ENCODE assay signal across 27 cellular contexts in genomic region chr2:207720517-207721187, GRCh38. TPM values are rescaled to one million over a fixed set of nuclear protein-coding genes. Genes with fewer than 3 reads are reported as not detected.
DNase-seq lines count a peak whose midpoint lies in the region; ATAC-seq, FAIRE-seq and TF ChIP-seq lines count a peak whose summit lies in the region.
"Had no signal": no experiment of that assay in that cellular context is flagged by ENCODE, and none has a peak within 500 bp of the region (broad histone marks: within the 10 kb centered on the region; RNA-seq: fewer than 3 reads in every experiment).

No MANE protein-coding gene starts in this region.

- H3K9me3 ChIP-seq in HepG2 (ENCODE audit: low read length), result no peaks in the 10 kb centered on the region
- no peaks in the 10 kb centered on the region for H3K9me3 ChIP-seq in right lobe of liver
- no peaks in the 10 kb centered on the region for H3K9me3 ChIP-seq in GM12878 (replicated peaks; ENCODE audit: control insufficient read depth, insufficient read depth, low read length)
- H3K9me3 ChIP-seq in lower lobe of right lung, result no peaks in the 10 kb centered on the region
- H3K9me3 ChIP-seq: esophagus squamous epithelium, gastroesophageal sphincter, uterus had no signal

- SMC1A ChIA-PET in GM12878 (lab: Charles Lee; ENCODE audit: uncharacterized antibody, unreplicated experiment), result interaction anchor here (1.4 to 2.6 kb wide), 3 partner anchors 9 to 344 kb away, joined by 3 to 15 read pairs (median 4); partner anchors contain the start of gene CCNYL1

- TF ChIP-seq CTCF in HepG2 (CRISPR knock-in tag; IDR thresholded peaks at IDR 0.05) (no peak), right lobe of liver (IDR thresholded peaks at IDR 0.05) (no peak), GM12878 (IDR thresholded peaks at IDR 0.05 in 2 of 3, conservative IDR thresholded peaks at IDR 0.05 in 1 of 3; ENCODE audit: control insufficient read depth in 2 of 3, extremely low read depth in 1 of 3, insufficient read depth in 1 of 3, low read depth in 3 of 3, low read length in 3 of 3) (no peak), lower lobe of right lung (IDR thresholded peaks at IDR 0.05) (no peak), GM10248 (IDR thresholded peaks at IDR 0.05; ENCODE audit: control extremely low read depth, extremely low read depth, low read depth, missing control alignments) (no peak)

- no peak for TF ChIP-seq EP300 in HepG2 (IDR thresholded peaks at IDR 0.05; ENCODE audit: low read depth in 2 of 2, low read length in 2 of 2)
- TF ChIP-seq EP300 in HepG2 (CRISPR knock-in tag; IDR thresholded peaks at IDR 0.05; ENCODE audit: borderline replicate concordance), result no peak
- no peak for TF ChIP-seq EP300 in GM12878 (IDR thresholded peaks at IDR 0.05; ENCODE audit: borderline replicate concordance in 1 of 2, control insufficient read depth in 1 of 2, low read depth in 2 of 2, low read length in 2 of 2)

- intact Hi-C loops in HepG2 (cut with micrococcal nuclease; ENCODE audit: unreplicated experiment), result no loop called here
- intact Hi-C loops in right lobe of liver (cut with DNase I), result no loop called here
- intact Hi-C loops in GM12878 (cut with micrococcal nuclease; ENCODE audit: unreplicated experiment), result loop anchor here (5.0 kb wide), 2 partner anchors 53 to 93 kb away; partner anchors contain the start of gene METTL21A
- intact Hi-C loops in lower lobe of right lung (cut with DNase I), result no loop called here

- TF ChIP-seq POLR2A in HepG2 (IDR thresholded peaks at IDR 0.05; ENCODE audit: insufficient read depth in 1 of 2, low read depth in 2 of 2, low read length in 2 of 2) (no peak), right lobe of liver (IDR thresholded peaks at IDR 0.05) (no peak), GM12878 (IDR thresholded peaks at IDR 0.05; ENCODE audit: low read depth, low read length) (no peak)

- H3K4me2 ChIP-seq in HepG2 (ENCODE audit: low read depth, low read length) (no peak overlapping the region), GM12878 (ENCODE audit: control insufficient read depth, insufficient read depth) (no peak overlapping the region)

- TF ChIP-seq RAD21 in HepG2 (CRISPR knock-in tag; IDR thresholded peaks at IDR 0.05) (no peak), GM12878 (IDR thresholded peaks at IDR 0.05; ENCODE audit: insufficient read depth, low read depth, low read length) (no peak)

- H3K4me1 ChIP-seq in HepG2 (ENCODE audit: insufficient read depth, low read length), result peaks cover 30% of the 10 kb centered on the region
- peaks cover 0 to 6% (median under 1%) of the 10 kb centered on the region in 4 donors for H3K4me1 ChIP-seq in right lobe of liver
- peaks cover 3% of the 10 kb centered on the region; the same call in 1 of the 2 replicates for H3K4me1 ChIP-seq in GM12878 (ENCODE audit: control insufficient read depth, insufficient read depth, low read length)
- H3K4me1 ChIP-seq in lower lobe of right lung, result peaks cover 4% of the 10 kb centered on the region
- H3K4me1 ChIP-seq: uterus had no signal

- no peak overlapping the region for H3K4me3 ChIP-seq in HepG2 (replicated peaks in 1 of 3; ENCODE audit: insufficient read depth in 1 of 3, low read depth in 2 of 3, low read length in 3 of 3)
- H3K4me3 ChIP-seq in right lobe of liver, result no peak overlapping the region
- H3K4me3 ChIP-seq in GM12878, result no peak overlapping the region
- H3K4me3 ChIP-seq in lower lobe of right lung, result no peak overlapping the region
- H3K4me3 ChIP-seq: coronary artery, esophagus squamous epithelium, gastroesophageal sphincter, uterus had no signal

- in situ Hi-C loops in HepG2 (cut with HindIII; ENCODE audit: extremely low pct_ligation_motif_present, low pct_unique_long_range_greater_than_20kb) (loop anchor here (10.0 to 25.0 kb wide), 2 partner anchors 186 to 542 kb away; partner anchors contain the start of genes IDH1 and PIKFYVE), GM12878 (cut with MboI) (no loop called here)

- H3K27ac ChIP-seq in HepG2 (ENCODE audit: extremely low read length, insufficient read depth, low read length), result no peak overlapping the region
- H3K27ac ChIP-seq in right lobe of liver, result no peak overlapping the region
- H3K27ac ChIP-seq in GM12878 (ENCODE audit: control insufficient read depth, insufficient read depth), result no peak overlapping the region
- H3K27ac ChIP-seq in lower lobe of right lung, result no peak overlapping the region
- H3K27ac ChIP-seq: C4-2B, coronary artery, gastroesophageal sphincter, uterus, WERI-Rb-1 had no signal

- FAIRE-seq in HepG2 (lab: Jason Lieb, UNC), result no peak
- FAIRE-seq in GM12878 (lab: Jason Lieb, UNC), result peak; percentile 38
- FAIRE-seq: bronchial epithelial cell, small intestine had no signal

- POLR2A ChIA-PET in HepG2 (lab: Yijun Ruan, JAX) (interaction anchor here (0.7 to 3.9 kb wide), 3 partner anchors 9 to 314 kb away, joined by 3 to 32 read pairs (median 4); partner anchors contain the start of gene CCNYL1), GM12878 (lab: Charles Lee) (interaction anchor here (0.8 to 8.6 kb wide), 5 partner anchors 8 to 96 kb away, joined by 3 to 84 read pairs (median 4); partner anchors contain the start of genes CCNYL1 and METTL21A), GM10248 (lab: Yijun Ruan, JAX) (interaction anchor here (0.7 to 1.6 kb wide), 2 partner anchors 9 to 390 kb away, joined by 8 to 10 read pairs; partner anchors contain the start of gene CCNYL1)

- RAD21 ChIA-PET in GM12878 (lab: Charles Lee; ENCODE audit: unreplicated experiment), result interaction anchor here (0.8 to 3.7 kb wide), 4 partner anchors 9 to 127 kb away, joined by 3 to 31 read pairs (median 18); partner anchors contain the start of genes CCNYL1 and METTL21A

- ATAC-seq in HepG2 (peak; percentile 50), right lobe of liver (no peak), GM12878 (peak; percentile 4; the same call in 2 of the 3 replicates), lower lobe of right lung (peak; percentile 59 to 64), GM19035 (IDR thresholded peaks at IDR 0.05; ENCODE audit: unreplicated experiment) (no peak)
- ATAC-seq: gastroesophageal sphincter had no signal

- H3K79me2 ChIP-seq in HepG2 (ENCODE audit: insufficient read depth, low read length), result peaks cover 46% of the 10 kb centered on the region
- peaks cover 1% of the 10 kb centered on the region for H3K79me2 ChIP-seq in GM12878 (ENCODE audit: control insufficient read depth, insufficient read depth, low read length)

- WGBS in HepG2 (ENCODE audit: low lambda C conversion rate), result 86% methylated on average over 6 of the region's 6 CpGs
- WGBS in right lobe of liver (ENCODE audit: insufficient coverage, low coverage, low lambda C conversion rate, missing lambda C conversion rate), result 76% methylated on average over 6 of the region's 6 CpGs
- WGBS in GM12878 (ENCODE audit: insufficient coverage, insufficient replicate concordance, low lambda C conversion rate, missing lambda C conversion rate), result 84% methylated on average over 6 of the region's 6 CpGs

- H3K9ac ChIP-seq in HepG2 (ENCODE audit: insufficient read depth, low read depth, low read length) (no peak overlapping the region), GM12878 (ENCODE audit: control insufficient read depth, insufficient read depth, low read length) (no peak overlapping the region)

- CTCF ChIA-PET in HepG2 (lab: Yijun Ruan, JAX; ENCODE audit: low intra/inter-chr PET ratio, low total read pairs) (no interaction called here), GM12878 (lab: Yijun Ruan, JAX) (interaction anchor here (1.3 to 4.2 kb wide), 5 partner anchors 10 to 320 kb away, joined by 3 to 22 read pairs (median 12); partner anchors contain the start of gene CCNYL1), GM10248 (lab: Yijun Ruan, JAX) (interaction anchor here (0.8 to 1.6 kb wide), 4 partner anchors 9 to 320 kb away, joined by 3 to 5 read pairs (median 4); partner anchors contain the start of gene CCNYL1)

- H3K36me3 ChIP-seq in HepG2 (replicated peaks in 1 of 2; ENCODE audit: control insufficient read depth in 1 of 2, insufficient read depth in 2 of 2, low read length in 2 of 2), result peaks cover 1 to 4% of the 10 kb centered on the region in 2 experiments; a peak in 3 of 5 replicates
- H3K36me3 ChIP-seq in right lobe of liver, result no peaks in the 10 kb centered on the region
- no peaks in the 10 kb centered on the region; a peak in 1 of 4 replicates for H3K36me3 ChIP-seq in GM12878 (ENCODE audit: control insufficient read depth in 2 of 2, insufficient read depth in 2 of 2, low read length in 1 of 2)
- H3K36me3 ChIP-seq in lower lobe of right lung, result peaks cover 8% of the 10 kb centered on the region
- H3K36me3 ChIP-seq: esophagus squamous epithelium, gastroesophageal sphincter, uterus, WERI-Rb-1 had no signal

- H2AFZ ChIP-seq in HepG2 (ENCODE audit: low read length), result no peak overlapping the region
- no peak overlapping the region for H2AFZ ChIP-seq in GM12878 (ENCODE audit: control insufficient read depth, low read depth, low read length)

- H3K27me3 ChIP-seq in HepG2 (ENCODE audit: control insufficient read depth in 1 of 2, insufficient read depth in 2 of 2, low read length in 2 of 2), result no peaks in the 10 kb centered on the region
- no peaks in the 10 kb centered on the region for H3K27me3 ChIP-seq in right lobe of liver
- H3K27me3 ChIP-seq in GM12878 (replicated peaks in 1 of 2; ENCODE audit: control insufficient read depth in 2 of 2, insufficient read depth in 2 of 2, low read length in 1 of 2), result no peaks in the 10 kb centered on the region
- no peaks in the 10 kb centered on the region for H3K27me3 ChIP-seq in lower lobe of right lung (ENCODE audit: low read depth)
- H3K27me3 ChIP-seq: esophagus squamous epithelium, gastroesophageal sphincter, uterus had no signal

- no peaks in the 10 kb centered on the region for H4K20me1 ChIP-seq in HepG2 (ENCODE audit: insufficient read depth, low read length)
- no peaks in the 10 kb centered on the region for H4K20me1 ChIP-seq in GM12878 (ENCODE audit: control insufficient read depth, insufficient read depth)

- BruUV-seq in HepG2 (replicated peaks; lab: Mats Ljungman, UMichigan) (no TSS peak), GM12878 (replicated peaks; lab: Mats Ljungman, UMichigan) (no TSS peak)

- DNase-seq in HepG2 (ENCODE audit: low spot score) (no peak), right lobe of liver (no peak), GM12878 (ENCODE audit: low read depth, low spot score) (no peak), lower lobe of right lung (no peak), GM10248 (ENCODE audit: extremely low spot score) (no peak), NAMALWA (ENCODE audit: low spot score) (no peak), NCI-H2171 treated with DMSO at 0.1 percent for 48 hours (lab: John Stamatoyannopoulos, UW) (no peak)
- DNase-seq: activated CD4-positive, alpha-beta T cell treated with anti-CD3 and anti-CD28 coated beads, Interleukin-2, amount 50 U/mL, for 1 hour; activated naive CD4-positive, alpha-beta T cell treated with anti-CD3 and anti-CD28 coated beads for 36 hours; amygdala; endodermal cell; esophagus squamous epithelium; HCEC 1CT; hippocampal formation; NCI-H2081 treated with DMSO at 0.1 percent for 48 hours; NCI-H510A; small intestine; stimulated activated CD4-positive, alpha-beta T cell treated with anti-CD3 and anti-CD28 coated beads, Interleukin-1b, Interleukin-23, amount 100 ng/mL, for 48 hours; substantia nigra; T-helper 9 cell; uterus; WERI-Rb-1 had no signal

RNA-seq across cellular contexts. Expression of gene CCNYL1, which starts 9.2 kb away (rescaled TPM):
- total RNA-seq in HepG2 (2016; rRNA removed; fragmentation: Illumina TruSeq; extraction: Trizol) (12.5 and 20.2 TPM in 2 replicates), right lobe of liver (10 to 100 TPM in 2 of 6 experiments, 1 to 10 TPM in 4; 7.1 to 11.9 (median 9.4) TPM), GM12878 (2014; rRNA removed) (3.6 and 4.0 TPM in 2 replicates), GM12878 (2014; rRNA removed; fragmentation: Illumina TruSeq; extraction: Trizol) (5.9 and 6.4 TPM in 2 replicates), GM12878 (2021) (6.8 and 8.0 TPM in 2 replicates), lower lobe of right lung (25.6 TPM)
- 27.0 and 29.5 TPM in 2 replicates for total RNA-seq in HepG2 (2016; cell fraction: cytosol; rRNA removed; fragmentation: Illumina TruSeq; extraction: Trizol; ENCODE audit: low read depth)
- 10.0 and 17.8 TPM in 2 replicates for total RNA-seq in HepG2 (2016; cell fraction: insoluble cytoplasmic fraction; rRNA removed; fragmentation: Illumina TruSeq; extraction: Trizol)
- 33.7 and 38.3 TPM in 2 replicates for total RNA-seq in HepG2 (2016; cell fraction: membrane; rRNA removed; fragmentation: Illumina TruSeq; extraction: Trizol)
- total RNA-seq in HepG2 (2016; cell fraction: nucleus; rRNA removed; fragmentation: Illumina TruSeq; extraction: Trizol), result 16.4 and 19.2 TPM in 2 replicates
- polyA plus RNA-seq in HepG2 (2011; rRNA removed) (13.8 and 16.2 TPM in 2 replicates), GM12878 (2011; rRNA removed) (12.3 and 17.8 TPM in 2 replicates), GM12878 (2014; fragmentation: Illumina TruSeq; extraction: Trizol) (9.5 and 13.9 TPM in 2 replicates), GM12878 (2014; fragmentation: Nextera tagmentation; extraction: Ambion mirVana) (1 to 10 TPM; 2.4 to 3.7 TPM), GM12878 (2014; rRNA removed) (6.4 and 7.4 TPM in 2 replicates), GM12878 (2016; fragmentation: Nextera tagmentation; extraction: Ambion mirVana) (1 to 10 TPM; 1.8 to 5.9 TPM)
- polyA plus RNA-seq in HepG2 (2011; cell fraction: cytosol; rRNA removed), result 6.9 and 11.0 TPM in 2 replicates
- polyA plus RNA-seq in HepG2 (2011; cell fraction: nucleus; rRNA removed), result 9.8 and 10.3 TPM in 2 replicates
- polyA plus RNA-seq in HepG2 (2012), result 17.2 and 21.4 TPM in 2 replicates
- polyA plus RNA-seq in HepG2 (2016; cell fraction: cytosol; fragmentation: Illumina TruSeq; extraction: Trizol; ENCODE audit: low read depth), result 43.2 and 48.7 TPM in 2 replicates
- 35.4 and 41.7 TPM in 2 replicates for polyA plus RNA-seq in HepG2 (2016; cell fraction: insoluble cytoplasmic fraction; fragmentation: Illumina TruSeq; extraction: Trizol; ENCODE audit: low read depth)
- 77.8 and 84.1 TPM in 2 replicates for polyA plus RNA-seq in HepG2 (2016; cell fraction: membrane; fragmentation: Illumina TruSeq; extraction: Trizol; ENCODE audit: low read depth)
- 34.4 and 39.4 TPM in 2 replicates for polyA plus RNA-seq in HepG2 (2016; cell fraction: nucleus; fragmentation: Illumina TruSeq; extraction: Trizol; ENCODE audit: insufficient read depth, low read depth)
- 3.2 and 9.0 TPM in 2 replicates for polyA minus RNA-seq in HepG2 (2011; rRNA and poly(A)+ RNA removed; ENCODE audit: low replicate concordance)
- polyA minus RNA-seq in HepG2 (2011; cell fraction: cytosol; rRNA and poly(A)+ RNA removed), result 16.2 and 19.4 TPM in 2 replicates
- 19.1 and 23.7 TPM in 2 replicates for polyA minus RNA-seq in HepG2 (2011; cell fraction: nucleus; rRNA and poly(A)+ RNA removed)
- 8.3 and 11.0 TPM in 2 replicates for total RNA-seq in GM12878 (2013; cell fraction: nucleolus; rRNA removed)
- polyA plus RNA-seq in GM12878 (2011; ENCODE audit: low read depth), result 2.3 TPM
- 6.0 and 6.8 TPM in 2 replicates for polyA plus RNA-seq in GM12878 (2011; cell fraction: cytosol; rRNA removed)
- 6.1 and 8.9 TPM in 2 replicates for polyA plus RNA-seq in GM12878 (2011; cell fraction: nucleus; rRNA removed)
- polyA plus RNA-seq in GM12878 (2012), result 3.7 and 3.8 TPM in 2 replicates
- polyA minus RNA-seq in GM12878 (2011; rRNA and poly(A)+ RNA removed), result 6.8 and 7.6 TPM in 2 replicates
- 2.7 and 7.5 TPM in 2 replicates for polyA minus RNA-seq in GM12878 (2011; cell fraction: cytosol; rRNA and poly(A)+ RNA removed)
- 5.7 and 9.5 TPM in 2 replicates for polyA minus RNA-seq in GM12878 (2011; cell fraction: nucleus; rRNA and poly(A)+ RNA removed)

RNA-seq across cellular contexts. Expression of gene FZD5, which starts 49.1 kb away (rescaled TPM):
- total RNA-seq in HepG2 (2016; rRNA removed; fragmentation: Illumina TruSeq; extraction: Trizol), result 28.9 and 34.3 TPM in 2 replicates
- total RNA-seq in HepG2 (2016; cell fraction: cytosol; rRNA removed; fragmentation: Illumina TruSeq; extraction: Trizol; ENCODE audit: low read depth), result 3.1 and 4.0 TPM in 2 replicates
- total RNA-seq in HepG2 (2016; cell fraction: insoluble cytoplasmic fraction; rRNA removed; fragmentation: Illumina TruSeq; extraction: Trizol), result 27.1 and 33.9 TPM in 2 replicates
- total RNA-seq in HepG2 (2016; cell fraction: membrane; rRNA removed; fragmentation: Illumina TruSeq; extraction: Trizol), result 17.9 and 18.6 TPM in 2 replicates
- total RNA-seq in HepG2 (2016; cell fraction: nucleus; rRNA removed; fragmentation: Illumina TruSeq; extraction: Trizol), result 49.9 and 55.0 TPM in 2 replicates
- polyA plus RNA-seq in HepG2 (2011; rRNA removed), result 25.3 and 29.1 TPM in 2 replicates
- polyA plus RNA-seq in HepG2 (2011; cell fraction: cytosol; rRNA removed), result 17.7 and 21.9 TPM in 2 replicates
- 46.8 and 48.3 TPM in 2 replicates for polyA plus RNA-seq in HepG2 (2011; cell fraction: nucleus; rRNA removed)
- polyA plus RNA-seq in HepG2 (2012), result 41.5 and 51.6 TPM in 2 replicates
- 1.9 and 2.0 TPM in 2 replicates for polyA plus RNA-seq in HepG2 (2016; cell fraction: cytosol; fragmentation: Illumina TruSeq; extraction: Trizol; ENCODE audit: low read depth)
- 21.1 and 22.9 TPM in 2 replicates for polyA plus RNA-seq in HepG2 (2016; cell fraction: insoluble cytoplasmic fraction; fragmentation: Illumina TruSeq; extraction: Trizol; ENCODE audit: low read depth)
- 6.8 and 7.4 TPM in 2 replicates for polyA plus RNA-seq in HepG2 (2016; cell fraction: membrane; fragmentation: Illumina TruSeq; extraction: Trizol; ENCODE audit: low read depth)
- polyA plus RNA-seq in HepG2 (2016; cell fraction: nucleus; fragmentation: Illumina TruSeq; extraction: Trizol; ENCODE audit: insufficient read depth, low read depth), result 38.4 and 40.1 TPM in 2 replicates
- 4.3 and 130 TPM in 2 replicates for polyA minus RNA-seq in HepG2 (2011; rRNA and poly(A)+ RNA removed; ENCODE audit: low replicate concordance)
- polyA minus RNA-seq in HepG2 (2011; cell fraction: cytosol; rRNA and poly(A)+ RNA removed), result 61.0 and 69.9 TPM in 2 replicates
- polyA minus RNA-seq in HepG2 (2011; cell fraction: nucleus; rRNA and poly(A)+ RNA removed), result 116 and 135 TPM in 2 replicates
- total RNA-seq in right lobe of liver, result 10 to 100 TPM; 18.5 to 37.4 (median 29.3) TPM
- 2.2 and 2.4 TPM in 2 replicates for total RNA-seq in GM12878 (2013; cell fraction: nucleolus; rRNA removed)
- total RNA-seq in GM12878 (2014; rRNA removed), result 1.2 and 1.5 TPM in 2 replicates
- total RNA-seq in GM12878 (2014; rRNA removed; fragmentation: Illumina TruSeq; extraction: Trizol), result 0.81 and 0.83 TPM in 2 replicates
- 2.4 and 2.6 TPM in 2 replicates for total RNA-seq in GM12878 (2021)
- not detected for polyA plus RNA-seq in GM12878 (2011; ENCODE audit: low read depth)
- polyA plus RNA-seq in GM12878 (2011; rRNA removed), result 0.78 and 0.80 TPM in 2 replicates
- 0.46 and 0.50 TPM in 2 replicates for polyA plus RNA-seq in GM12878 (2011; cell fraction: cytosol; rRNA removed)
- polyA plus RNA-seq in GM12878 (2011; cell fraction: nucleus; rRNA removed), result 2.0 and 2.2 TPM in 2 replicates
- polyA plus RNA-seq in GM12878 (2012), result 0.18 and 0.21 TPM in 2 replicates
- 0.72 and 0.89 TPM in 2 replicates for polyA plus RNA-seq in GM12878 (2014; fragmentation: Illumina TruSeq; extraction: Trizol)
- polyA plus RNA-seq in GM12878 (2014; fragmentation: Nextera tagmentation; extraction: Ambion mirVana), result under 1 TPM; 0.40 to 0.53 TPM
- 0.88 TPM in 2 replicates for polyA plus RNA-seq in GM12878 (2014; rRNA removed)
- 1 to 10 TPM in 1 of 2 experiments, under 1 TPM in 1; 0.88 to 1.2 TPM for polyA plus RNA-seq in GM12878 (2016; fragmentation: Nextera tagmentation; extraction: Ambion mirVana)
- 1.5 and 2.1 TPM in 2 replicates for polyA minus RNA-seq in GM12878 (2011; rRNA and poly(A)+ RNA removed)
- polyA minus RNA-seq in GM12878 (2011; cell fraction: cytosol; rRNA and poly(A)+ RNA removed), result 0.94 TPM in 2 replicates
- 2.7 and 4.5 TPM in 2 replicates for polyA minus RNA-seq in GM12878 (2011; cell fraction: nucleus; rRNA and poly(A)+ RNA removed)
- total RNA-seq in lower lobe of right lung, result 37.1 TPM

Comparison
In these comparisons a context has a peak if more than half of its experiments do, and no peak if none do; other contexts are left out.
1. ATAC-seq: peak in HepG2 (single experiment), GM12878 (single experiment) and lower lobe of right lung (2 of 2); none in right lobe of liver (0 of 4) and GM19035 (single experiment).